In genomic region chr1:167926486-167926997, GRCh38 we compare ENCODE assay signal across 17 cellular contexts. TPM values are rescaled to one million over a fixed set of nuclear protein-coding genes. Genes with fewer than 3 reads are reported as not detected.
DNase-seq lines count a peak whose midpoint lies in the region; ATAC-seq and TF ChIP-seq lines count a peak whose summit lies in the region.
"Had no signal": no experiment of that assay in that cellular context is flagged by ENCODE, and none has a peak within 500 bp of the region (broad histone marks: within the 10 kb centered on the region; RNA-seq: fewer than 3 reads in every experiment).

No MANE protein-coding gene starts in this region.

- no peaks in the 10 kb centered on the region for H3K9me3 ChIP-seq in cardiac muscle cell (ENCODE audit: low read depth)
- H3K9me3 ChIP-seq in heart left ventricle, result no peaks in the 10 kb centered on the region
- no peaks in the 10 kb centered on the region for H3K9me3 ChIP-seq in colonic mucosa
- H3K9me3 ChIP-seq in liver (ENCODE audit: control insufficient read depth in 4 of 4, low read length in 3 of 4), result no peaks in the 10 kb centered on the region
- H3K9me3 ChIP-seq: prostate gland, suprapubic skin had no signal

- 70 to 76% (median 74%) methylated on average over 6 of the region's 6 CpGs for WGBS in heart left ventricle, 4 donors
- whole genome bisulfite sequencing in liver, result 30% methylated on average over 6 of the region's 6 CpGs

- H3K36me3 ChIP-seq in cardiac muscle cell, result peaks cover 7% of the 10 kb centered on the region
- peaks cover 0 to 16% (median 4%) of the 10 kb centered on the region in 9 donors for H3K36me3 ChIP-seq in heart left ventricle
- H3K36me3 ChIP-seq in colonic mucosa, result no peaks in the 10 kb centered on the region
- H3K36me3 ChIP-seq in liver (ENCODE audit: control insufficient read depth in 4 of 4, insufficient read depth in 3 of 4, low read depth in 1 of 4, low read length in 3 of 4), result peaks cover 0 to 5% (median 1%) of the 10 kb centered on the region in 4 donors
- H3K36me3 ChIP-seq: prostate gland, suprapubic skin had no signal

- TF ChIP-seq CTCF in cardiac muscle cell (IDR thresholded peaks at IDR 0.05; ENCODE audit: low read depth, low read length) (peak; percentile 6), heart left ventricle (IDR thresholded peaks at IDR 0.05) (no peak), colonic mucosa (IDR thresholded peaks at IDR 0.05) (no peak), liver (IDR thresholded peaks at IDR 0.05; ENCODE audit: low read depth, low read length, missing input control) (no peak)

- H3K27me3 ChIP-seq in cardiac muscle cell, result no peaks in the 10 kb centered on the region
- no peaks in the 10 kb centered on the region for H3K27me3 ChIP-seq in heart left ventricle
- H3K27me3 ChIP-seq in colonic mucosa, result no peaks in the 10 kb centered on the region
- H3K27me3 ChIP-seq in liver (ENCODE audit: control insufficient read depth in 4 of 4, insufficient read depth in 4 of 4, low read length in 3 of 4), result no peaks in the 10 kb centered on the region
- H3K27me3 ChIP-seq: suprapubic skin had no signal

- no peak for DNase-seq in cardiac muscle cell (ENCODE audit: low read depth in 1 of 2, low spot score in 1 of 2)
- no peak for DNase-seq in heart left ventricle
- peak; percentile 78 for DNase-seq in colonic mucosa
- DNase-seq in kidney glomerular epithelial cell (lab: John Stamatoyannopoulos, UW), result no peak
- DNase-seq in NCI-H2196 (lab: John Stamatoyannopoulos, UW; ENCODE audit: unreplicated experiment), result no peak
- DNase-seq in GM03348 (ENCODE audit: low spot score), result no peak
- DNase-seq: activated CD4-positive, alpha-beta T cell treated with anti-CD3 and anti-CD28 coated beads for 4 hours; activated naive CD8-positive, alpha-beta T cell treated with anti-CD3 and anti-CD28 coated beads, Interleukin-2, amount 50 U/mL, for 24 hours; CD8-positive, alpha-beta memory T cell; cerebellar nuclear complex; MM.1S; NCI-H2029 treated with DMSO at 0.1 percent for 48 hours had no signal

- TF ChIP-seq RAD21 in liver (IDR thresholded peaks at IDR 0.05), result peak; percentile 64 to 74

- H3K9ac ChIP-seq in colonic mucosa (ENCODE audit: low read depth in 2 of 2, low read length in 2 of 2) (peak overlapping the region in 1 of 2 donors; percentile 52), liver (ENCODE audit: low read depth in 1 of 2, low read length in 2 of 2) (peak overlapping the region; percentile 18 to 73)

- ATAC-seq in heart left ventricle, result no peak
- ATAC-seq in HG03135 (IDR thresholded peaks at IDR 0.05; ENCODE audit: unreplicated experiment), result no peak
- ATAC-seq: activated naive CD8-positive, alpha-beta T cell treated with anti-CD3 and anti-CD28 coated beads, Interleukin-2, amount 50 U/mL, for 24 hours; Right ventricle myocardium inferior had no signal

- H3K27ac ChIP-seq in cardiac muscle cell (no peak overlapping the region), heart left ventricle (no peak overlapping the region), colonic mucosa (peak overlapping the region; percentile 68), liver (ENCODE audit: low read depth in 1 of 2, low read length in 2 of 2) (peak overlapping the region; percentile 16 to 61)
- H3K27ac ChIP-seq: suprapubic skin had no signal

- peaks cover 6% of the 10 kb centered on the region for H3K4me1 ChIP-seq in cardiac muscle cell (ENCODE audit: low read depth)
- peaks cover 0 to 52% (median 16%) of the 10 kb centered on the region in 12 donors for H3K4me1 ChIP-seq in heart left ventricle
- no peaks in the 10 kb centered on the region for H3K4me1 ChIP-seq in colonic mucosa
- H3K4me1 ChIP-seq in liver (ENCODE audit: control insufficient read depth in 4 of 4, insufficient read depth in 4 of 4, low read length in 3 of 4), result peaks cover 0 to 58% (median 28%) of the 10 kb centered on the region in 4 donors

- no peak overlapping the region for H3K4me3 ChIP-seq in cardiac muscle cell
- H3K4me3 ChIP-seq in heart left ventricle, result no peak overlapping the region
- H3K4me3 ChIP-seq in colonic mucosa, result no peak overlapping the region
- H3K4me3 ChIP-seq in liver (ENCODE audit: low read depth in 1 of 3, low read length in 3 of 3), result peak overlapping the region in 1 of 3 donors; percentile 34
- H3K4me3 ChIP-seq: prostate gland, suprapubic skin had no signal

- intact Hi-C loops in heart left ventricle (cut with DNase I) (no loop called here), colonic mucosa (cut with DNase I) (no loop called here)

- no peak for TF ChIP-seq POLR2A in heart left ventricle (IDR thresholded peaks at IDR 0.05)

TF ChIP-seq in liver, 16 proteins besides CTCF, POLR2A, EP300 and RAD21 (continues in another document):
- TF ChIP-seq TAF1 (conservative IDR thresholded peaks at IDR 0.05) (peak; percentile 35), JUND (IDR thresholded peaks at IDR 0.05) (peak in 1 of 2 donors; percentile 27), REST (IDR thresholded peaks at IDR 0.05) (peak; percentile 67), FOXA2 (IDR thresholded peaks at IDR 0.05) (peak; percentile 42), HNF4G (IDR thresholded peaks at IDR 0.05) (no peak), RXRA (IDR thresholded peaks at IDR 0.05) (peak; percentile 32 to 67), GABPA (IDR thresholded peaks at IDR 0.05 in 1 of 2, conservative IDR thresholded peaks at IDR 0.05 in 1 of 2) (peak in 1 of 2 donors; percentile 14), NR2F2 (IDR thresholded peaks at IDR 0.05) (no peak), MAX (IDR thresholded peaks at IDR 0.05) (peak; percentile 35), EGR1 (IDR thresholded peaks at IDR 0.05; ENCODE audit: low read depth in 2 of 2) (no peak), ZBTB33 (IDR thresholded peaks at IDR 0.05) (peak; percentile 59), SP1 (IDR thresholded peaks at IDR 0.05) (peak; percentile 34), FOXA1 (IDR thresholded peaks at IDR 0.05) (peak; percentile 31), YY1 (IDR thresholded peaks at IDR 0.05) (peak; percentile 73), HNF4A (conservative IDR thresholded peaks at IDR 0.05) (peak; percentile 29 to 53)

RNA-seq across cellular contexts. Expression of gene DCAF6, which starts 9.9 kb away (rescaled TPM):
- total RNA-seq in cardiac muscle cell, result 50.8 and 52.0 TPM in 2 replicates
- polyA plus RNA-seq in cardiac muscle cell, result 92.7 and 96.1 TPM in 2 replicates
- 100 to 1,000 TPM; 145 to 245 (median 180) TPM for total RNA-seq in heart left ventricle
- polyA plus RNA-seq in heart left ventricle, result 100 to 1,000 TPM in 1 of 2 donors, 10 to 100 TPM in 1; 66.9 to 109 TPM
- total RNA-seq in colonic mucosa, result 10 to 100 TPM; 47.2 to 67.0 TPM
- 100 to 1,000 TPM in 1 of 2 donors, 10 to 100 TPM in 1; 77.6 to 105 TPM for total RNA-seq in liver
- polyA plus RNA-seq in liver, result 10 to 100 TPM; 33.5 to 64.5 TPM

RNA-seq across cellular contexts. Expression of gene MPC2, which starts 10.3 kb away (rescaled TPM):
- total RNA-seq in cardiac muscle cell, result 56.8 and 69.5 TPM in 2 replicates
- 231 and 234 TPM in 2 replicates for polyA plus RNA-seq in cardiac muscle cell
- 100 to 1,000 TPM in 8 of 9 donors, 10 to 100 TPM in 1; 69.5 to 260 (median 214) TPM for total RNA-seq in heart left ventricle
- polyA plus RNA-seq in heart left ventricle, result 100 to 1,000 TPM; 163 to 206 TPM
- 100 to 1,000 TPM; 203 to 232 TPM for total RNA-seq in colonic mucosa
- 100 to 1,000 TPM in 1 of 2 donors, 10 to 100 TPM in 1; 78.8 to 118 TPM for total RNA-seq in liver
- 100 to 1,000 TPM; 137 to 369 TPM for polyA plus RNA-seq in liver

RNA-seq across cellular contexts. Expression of gene ADCY10, which starts 12.6 kb away (rescaled TPM):
- total RNA-seq in cardiac muscle cell (0.28 and 0.69 TPM in 2 replicates), heart left ventricle (under 1 TPM in 8 of 9 donors, not detected in 1; 0.07 to 0.83 (median 0.48) TPM), colonic mucosa (1 to 10 TPM in 1 of 2 donors, under 1 TPM in 1; 0.64 to 1.6 TPM), liver (1 to 10 TPM in 1 of 2 donors, under 1 TPM in 1; 0.89 to 4.7 TPM)
- polyA plus RNA-seq in cardiac muscle cell (0.44 and 0.82 TPM in 2 replicates), heart left ventricle (under 1 TPM; 0.19 to 0.25 TPM), liver (1 to 10 TPM; 2.2 to 2.4 TPM)
- total RNA-seq: Right ventricle myocardium inferior, suprapubic skin had no signal
- polyA plus RNA-seq: CD8-positive, alpha-beta memory T cell had no signal

Comparison
In these comparisons a context has a peak if more than half of its experiments do, and no peak if none do; other contexts are left out.
1. H3K27ac ChIP-seq: peak in colonic mucosa (single experiment) and liver (2 of 2); none in cardiac muscle cell (single experiment) and heart left ventricle (0 of 12).